ENCODE assay signal across 7 cellular contexts in genomic region chr6:28266563-28266961, GRCh38. TPM values are rescaled to one million over a fixed set of nuclear protein-coding genes. Genes with fewer than 3 reads are reported as not detected.
DNase-seq lines count a peak whose midpoint lies in the region; ATAC-seq and TF ChIP-seq lines count a peak whose summit lies in the region.
"Had no signal": no experiment of that assay in that cellular context is flagged by ENCODE, and none has a peak within 500 bp of the region (broad histone marks: within the 10 kb centered on the region; RNA-seq: fewer than 3 reads in every experiment).

No MANE protein-coding gene starts in this region.

- no peak for DNase-seq in body of pancreas
- no peak for DNase-seq in NCI-H2227 (lab: John Stamatoyannopoulos, UW; ENCODE audit: unreplicated experiment)
- DNase-seq in head of caudate nucleus: no peak

- H3K27ac ChIP-seq in DOHH2 (ENCODE audit: low read depth, low read length): peak overlapping the region; percentile 21
- H3K27ac ChIP-seq in body of pancreas: peak overlapping the region in 3 of 4 donors; percentile 76 to 85 (median 77)
- H3K27ac ChIP-seq in neural cell (ENCODE audit: low read length): peak overlapping the region; percentile 92

- intact Hi-C loops in body of pancreas (cut with DNase I) (loop anchor here (10.0 kb wide), 1 partner anchor 68 kb away; the partner anchor contains the start of gene ZSCAN31), head of caudate nucleus (cut with DNase I) (loop anchor here (5.0 kb wide), 1 partner anchor 129 kb away; no protein-coding TSS in a partner anchor)

- H3K9me2 ChIP-seq in DOHH2 (replicated peaks; ENCODE audit: control insufficient read depth, low read length) (no peaks in the 10 kb centered on the region), neural cell (ENCODE audit: insufficient read depth, low read length) (no peaks in the 10 kb centered on the region)

- H3K9ac ChIP-seq in neural cell (ENCODE audit: low read length): peak overlapping the region; percentile 96

- H3K9me3 ChIP-seq in DOHH2 (ENCODE audit: control insufficient read depth, insufficient read depth, low read length) (no peaks in the 10 kb centered on the region), body of pancreas (no peaks in the 10 kb centered on the region), neural cell (ENCODE audit: low read length) (no peaks in the 10 kb centered on the region)

- H3K4me3 ChIP-seq in DOHH2 (ENCODE audit: low read length) (peak overlapping the region; percentile 81), body of pancreas (peak overlapping the region in 1 of 2 donors; percentile 79), neural cell (ENCODE audit: low read length) (peak overlapping the region; percentile 74)

- H3F3A ChIP-seq in DOHH2 (ENCODE audit: control insufficient read depth, insufficient read depth) (no peaks in the 10 kb centered on the region), neural cell (ENCODE audit: insufficient read depth, low read length, poor library complexity, severe bottlenecking) (no peaks in the 10 kb centered on the region)

- H3K4me2 ChIP-seq in DOHH2 (ENCODE audit: low read length): peak overlapping the region; percentile 77
- H3K4me2 ChIP-seq in neural cell (ENCODE audit: low read length): peak overlapping the region; percentile 90

- no peak for ATAC-seq in body of pancreas
- ATAC-seq in HG02885 (IDR thresholded peaks at IDR 0.05; ENCODE audit: poor library complexity, unreplicated experiment): no peak

- TF ChIP-seq CTCF in DOHH2 (IDR thresholded peaks at IDR 0.05; ENCODE audit: low read depth, low read length, poor library complexity, severe bottlenecking) (no peak), body of pancreas (IDR thresholded peaks at IDR 0.05) (no peak), neural cell (IDR thresholded peaks at IDR 0.05; ENCODE audit: poor library complexity, severe bottlenecking) (no peak)

- WGBS in body of pancreas, 2 donors: 2 to 6% methylated on average over 5 of the region's 5 CpGs

- H3K4me1 ChIP-seq in DOHH2 (ENCODE audit: control insufficient read depth, low read length): peaks cover 22% of the 10 kb centered on the region
- H3K4me1 ChIP-seq in body of pancreas: peaks cover 8% of the 10 kb centered on the region

- H3K27me3 ChIP-seq in DOHH2 (ENCODE audit: control insufficient read depth, low read length) (no peaks in the 10 kb centered on the region), body of pancreas (no peaks in the 10 kb centered on the region), neural cell (ENCODE audit: insufficient read depth, low read depth, low read length) (no peaks in the 10 kb centered on the region)

- H3K79me2 ChIP-seq in DOHH2 (ENCODE audit: control insufficient read depth, low read length) (peaks cover 6% of the 10 kb centered on the region), neural cell (replicated peaks; ENCODE audit: insufficient read depth, low read length) (peaks cover 38% of the 10 kb centered on the region)

- no peak for TF ChIP-seq POLR2A in body of pancreas (IDR thresholded peaks at IDR 0.05)

- no peaks in the 10 kb centered on the region for H4K20me1 ChIP-seq in DOHH2 (ENCODE audit: control insufficient read depth, insufficient read depth, low read depth, low read length)
- H4K20me1 ChIP-seq in neural cell (ENCODE audit: insufficient read depth): no peaks in the 10 kb centered on the region

- H2AFZ ChIP-seq in neural cell (ENCODE audit: low read depth, low read length): peak overlapping the region; percentile 73

- no peak for TF ChIP-seq EP300 in neural cell (conservative IDR thresholded peaks at IDR 0.05; ENCODE audit: poor library complexity, severe bottlenecking)

- H3K36me3 ChIP-seq in DOHH2 (ENCODE audit: control insufficient read depth, low read length): no peaks in the 10 kb centered on the region
- no peaks in the 10 kb centered on the region for H3K36me3 ChIP-seq in body of pancreas (replicated peaks in 1 of 2; ENCODE audit: insufficient read depth in 1 of 2, low read depth in 2 of 2)
- no peaks in the 10 kb centered on the region for H3K36me3 ChIP-seq in neural cell (ENCODE audit: insufficient read depth, low read length)

- TF ChIP-seq RAD21 in neural cell (conservative IDR thresholded peaks at IDR 0.05): no peak

TF ChIP-seq in neural cell, 6 proteins besides CTCF, POLR2A, EP300 and RAD21:
- TF ChIP-seq TAF1 (IDR thresholded peaks at IDR 0.05; ENCODE audit: low read depth) (no peak), POLR2AphosphoS5 (IDR thresholded peaks at IDR 0.05) (no peak), SMC3 (conservative IDR thresholded peaks at IDR 0.05; ENCODE audit: poor library complexity) (no peak), MXI1 (conservative IDR thresholded peaks at IDR 0.05; ENCODE audit: poor library complexity, severe bottlenecking) (no peak), REST (IDR thresholded peaks at IDR 0.05; ENCODE audit: borderline replicate concordance) (no peak), EZH2 (IDR thresholded peaks at IDR 0.05; ENCODE audit: borderline replicate concordance, insufficient read depth, low read length, poor library complexity, severe bottlenecking) (no peak)

RNA-seq across cellular contexts. Expression of gene ZSCAN26, which starts 0.4 kb away (rescaled TPM):
- total RNA-seq in body of pancreas: 10 to 100 TPM in 1 of 2 donors, 1 to 10 TPM in 1; 8.2 to 22.8 TPM
- 86.9 and 91.2 TPM in 2 replicates for polyA plus RNA-seq in neural cell
- 74.3 and 96.9 TPM in 2 replicates for polyA minus RNA-seq in neural cell

RNA-seq across cellular contexts. Expression of gene NKAPL, which starts 7.5 kb away (rescaled TPM):
- under 1 TPM in 1 of 2 donors, not detected in 1; 0.52 TPM for total RNA-seq in body of pancreas
- not detected in 2 replicates for polyA plus RNA-seq in neural cell
- not detected in 2 replicates for polyA minus RNA-seq in neural cell
- total RNA-seq: RPMI7951 had no signal

RNA-seq across cellular contexts. Expression of gene ZKSCAN4, which starts 14.5 kb away (rescaled TPM):
- total RNA-seq in body of pancreas: 1 to 10 TPM; 2.3 to 2.6 TPM
- polyA plus RNA-seq in neural cell: 8.3 and 12.6 TPM in 2 replicates
- 18.0 and 21.4 TPM in 2 replicates for polyA minus RNA-seq in neural cell

RNA-seq across cellular contexts. Expression of gene PGBD1, which starts 14.8 kb away (rescaled TPM):
- total RNA-seq in body of pancreas: 1 to 10 TPM in 1 of 2 donors, under 1 TPM in 1; 0.66 to 2.3 TPM
- polyA plus RNA-seq in neural cell: 32.3 and 34.6 TPM in 2 replicates
- 26.8 and 30.3 TPM in 2 replicates for polyA minus RNA-seq in neural cell

RNA-seq across cellular contexts. Expression of gene ZSCAN9, which starts 41.5 kb away (rescaled TPM):
- total RNA-seq in body of pancreas: 10 to 100 TPM in 1 of 2 donors, 1 to 10 TPM in 1; 9.1 to 10.9 TPM
- 102 and 113 TPM in 2 replicates for polyA plus RNA-seq in neural cell
- polyA minus RNA-seq in neural cell: 84.7 and 101 TPM in 2 replicates

Comparison
In these comparisons a context has a peak if more than half of its experiments do, and no peak if none do; other contexts are left out.
1. H3K27ac ChIP-seq: peak in every context shown above with its lines; median percentile 92 in neural cell; 77 in body of pancreas; 21 in DOHH2.